ENCODE assay signal across 17 cellular contexts in the genomic region with DNA sequence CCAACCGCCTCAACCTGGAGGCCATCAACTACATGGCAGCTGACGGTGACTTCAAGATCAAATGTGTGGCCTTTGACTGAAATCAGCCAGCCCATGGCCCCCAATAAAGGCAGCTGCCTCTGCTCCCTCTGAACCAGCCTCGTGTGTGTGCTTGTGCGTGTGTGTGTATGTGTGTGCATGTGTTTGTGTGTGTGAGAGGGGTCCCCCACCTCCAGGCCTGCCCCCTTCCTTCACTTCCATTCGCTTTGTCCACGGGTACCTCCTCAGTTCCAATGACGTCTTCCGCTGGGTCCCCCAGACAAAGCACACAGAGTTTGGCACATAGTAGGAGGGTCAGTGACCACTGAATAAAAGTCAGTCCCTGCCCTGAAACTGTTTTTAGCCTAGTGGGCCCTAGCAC. TPM values are rescaled to one million over a fixed set of nuclear protein-coding genes. Genes with fewer than 3 reads are reported as not detected.
DNase-seq lines count a peak whose midpoint lies in the region; ATAC-seq, FAIRE-seq and TF ChIP-seq lines count a peak whose summit lies in the region.
"Had no signal": no experiment of that assay in that cellular context is flagged by ENCODE, and none has a peak within 500 bp of the region (broad histone marks: within the 10 kb centered on the region; RNA-seq: fewer than 3 reads in every experiment).

No MANE protein-coding gene starts in this region.

- DNase-seq in AG04450 (ENCODE audit: low read depth, low spot score) = no peak
- DNase-seq in astrocyte (ENCODE audit: low read depth) = no peak
- no peak for DNase-seq in natural killer cell
- DNase-seq in Right ventricle myocardium superior = no peak
- no peak for DNase-seq in mucosa of gallbladder (ENCODE audit: low spot score)
- no peak for DNase-seq in HUDEP-2 (lab: John Stamatoyannopoulos, UW; ENCODE audit: unreplicated experiment in 76 of 76)
- DNase-seq: BE2C, dermis blood vessel endothelial cell, esophagus squamous epithelium, heart right ventricle, NCI-H1048, NCI-H774 had no signal

- H3K27ac Mint-ChIP-seq in astrocyte (ENCODE audit: unreplicated experiment) = no peak overlapping the region
- peak overlapping the region; percentile 62 to 81 for H3K27ac Mint-ChIP-seq in natural killer cell

- H3K9me3 Mint-ChIP-seq in astrocyte (ENCODE audit: unreplicated experiment) (no peaks in the 10 kb centered on the region), natural killer cell (no peaks in the 10 kb centered on the region)

- no peaks in the 10 kb centered on the region; the same call in 1 of the 2 replicates for H3K9me3 ChIP-seq in AG04450 (ENCODE audit: control insufficient read depth, insufficient read depth, low read length)
- H3K9me3 ChIP-seq in HEK293 (ENCODE audit: control insufficient read depth, insufficient read depth, low read depth, low read length) = no peaks in the 10 kb centered on the region
- H3K9me3 ChIP-seq in astrocyte (ENCODE audit: insufficient read depth, low read depth, low read length) = no peaks in the 10 kb centered on the region
- H3K9me3 ChIP-seq: BE2C, esophagus squamous epithelium, heart right ventricle, prostate gland had no signal

- H3K4me3 ChIP-seq in AG04450 (ENCODE audit: low read depth, low read length) = peak overlapping the region; percentile 13; the same call in 1 of the 2 replicates
- no peak overlapping the region for H3K4me3 ChIP-seq in HEK293 (ENCODE audit: low read depth, low read length)
- no peak overlapping the region for H3K4me3 ChIP-seq in astrocyte (ENCODE audit: insufficient read depth, low read depth, low read length)
- H3K4me3 ChIP-seq: esophagus squamous epithelium, heart right ventricle, K562, prostate gland had no signal

- no peaks in the 10 kb centered on the region for H3K27me3 Mint-ChIP-seq in astrocyte (ENCODE audit: low read depth, unreplicated experiment)
- no peaks in the 10 kb centered on the region for H3K27me3 Mint-ChIP-seq in natural killer cell (ENCODE audit: low read depth in 2 of 2)

- peaks cover 28% of the 10 kb centered on the region for H3K79me2 ChIP-seq in astrocyte (ENCODE audit: insufficient read depth, low read length)

- H2AFZ ChIP-seq in astrocyte (ENCODE audit: low read depth, low read length) = no peak overlapping the region

- no peaks in the 10 kb centered on the region for H3K27me3 ChIP-seq in AG04450 (ENCODE audit: control insufficient read depth, insufficient read depth, low read length)
- H3K27me3 ChIP-seq in astrocyte (ENCODE audit: insufficient read depth, low read length) = no peaks in the 10 kb centered on the region
- H3K27me3 ChIP-seq: BE2C, esophagus squamous epithelium, heart right ventricle had no signal

- no peak overlapping the region for H3K4me3 Mint-ChIP-seq in astrocyte (ENCODE audit: unreplicated experiment)
- peak overlapping the region; percentile 21 for H3K4me3 Mint-ChIP-seq in natural killer cell

- CTCF ChIA-PET in AG04450 (lab: Charles Lee) = interaction anchor here (1.0 to 10.2 kb wide), 3 partner anchors 18 to 118 kb away, joined by 3 to 101 read pairs (median 13); no protein-coding TSS in a partner anchor
- CTCF ChIA-PET in HEK293 (lab: Yijun Ruan, JAX) = interaction anchor here (0.6 to 15.8 kb wide), 8 partner anchors 12 to 112 kb away, joined by 3 to 353 read pairs (median 5); a partner anchor contains a TSS

- POLR2A ChIA-PET in AG04450 (lab: Yijun Ruan, JAX) = interaction anchor here (0.7 to 4.1 kb wide), 5 partner anchors 16 to 71 kb away, joined by 3 to 38 read pairs (median 3); a partner anchor contains a TSS
- POLR2A ChIA-PET in HEK293 (lab: Yijun Ruan, JAX) = interaction anchor here (1.9 kb wide), 1 partner anchor 21 kb away, joined by 14 read pairs; a partner anchor contains a TSS

- H3K36me3 ChIP-seq in HEK293 (ENCODE audit: control insufficient read depth in 2 of 2, insufficient read depth in 1 of 2, low read length in 2 of 2) (no peaks in the 10 kb centered on the region), astrocyte (ENCODE audit: insufficient read depth, low read length) (peaks cover 17% of the 10 kb centered on the region)
- H3K36me3 ChIP-seq: BE2C, prostate gland had no signal

- H3K4me2 ChIP-seq in astrocyte (ENCODE audit: low read length) = peak overlapping the region; percentile 31

- H3K36me3 Mint-ChIP-seq in astrocyte (ENCODE audit: low read depth, unreplicated experiment) = peaks cover 2% of the 10 kb centered on the region
- H3K36me3 Mint-ChIP-seq in natural killer cell = no peaks in the 10 kb centered on the region

- no peak for ATAC-seq in natural killer cell
- no peak for ATAC-seq in Right ventricle myocardium superior (ENCODE audit: poor library complexity)
- no peak for ATAC-seq in HG03095 (IDR thresholded peaks at IDR 0.05; ENCODE audit: unreplicated experiment)
- ATAC-seq: heart right ventricle, K562 had no signal

- TF ChIP-seq CTCF in AG04450 (IDR thresholded peaks at IDR 0.05; ENCODE audit: low read depth, low read length) (no peak), HEK293 (tag by site-specific recombination; IDR thresholded peaks at IDR 0.05) (no peak), astrocyte (IDR thresholded peaks at IDR 0.05; ENCODE audit: insufficient read depth, low read depth, low read length) (no peak), natural killer cell (IDR thresholded peaks at IDR 0.05) (no peak)

- H3K4me1 ChIP-seq in HEK293 (ENCODE audit: control insufficient read depth, insufficient read depth, low read length) = peaks cover 9% of the 10 kb centered on the region
- peaks cover 25% of the 10 kb centered on the region for H3K4me1 ChIP-seq in astrocyte (ENCODE audit: insufficient read depth, low read length)

- H3K9ac ChIP-seq in astrocyte (ENCODE audit: low read length) = peak overlapping the region; percentile 4

- H4K20me1 ChIP-seq in astrocyte (ENCODE audit: insufficient read depth, low read length) = peaks cover 55% of the 10 kb centered on the region

- FAIRE-seq in astrocyte (lab: Jason Lieb, UNC) = no peak
- FAIRE-seq: GM18507, K562 had no signal

- peak overlapping the region; percentile 65 for H3K27ac ChIP-seq in AG04450 (ENCODE audit: low read depth, low read length)
- H3K27ac ChIP-seq in HEK293 (ENCODE audit: extremely low read depth, low read depth, low read length) = no peak overlapping the region
- H3K27ac ChIP-seq in astrocyte (ENCODE audit: low read depth, low read length) = no peak overlapping the region
- H3K27ac ChIP-seq: prostate gland had no signal

- intact Hi-C loops in natural killer cell (cut with micrococcal nuclease) = loop anchor here (5.0 kb wide), 1 partner anchor 72 kb away; a partner anchor contains a TSS
- intact Hi-C loops in Right ventricle myocardium superior (cut with DNase I) = no loop called here

- H3K4me1 Mint-ChIP-seq in astrocyte (ENCODE audit: low read depth, unreplicated experiment) (peaks cover 13% of the 10 kb centered on the region), natural killer cell (peaks cover 34 to 48% of the 10 kb centered on the region in 2 donors)

TF ChIP-seq in HEK293, 187 proteins besides CTCF, POLR2A, EP300 and RAD21 (continues in another document):
- TF ChIP-seq, protein P1, sequence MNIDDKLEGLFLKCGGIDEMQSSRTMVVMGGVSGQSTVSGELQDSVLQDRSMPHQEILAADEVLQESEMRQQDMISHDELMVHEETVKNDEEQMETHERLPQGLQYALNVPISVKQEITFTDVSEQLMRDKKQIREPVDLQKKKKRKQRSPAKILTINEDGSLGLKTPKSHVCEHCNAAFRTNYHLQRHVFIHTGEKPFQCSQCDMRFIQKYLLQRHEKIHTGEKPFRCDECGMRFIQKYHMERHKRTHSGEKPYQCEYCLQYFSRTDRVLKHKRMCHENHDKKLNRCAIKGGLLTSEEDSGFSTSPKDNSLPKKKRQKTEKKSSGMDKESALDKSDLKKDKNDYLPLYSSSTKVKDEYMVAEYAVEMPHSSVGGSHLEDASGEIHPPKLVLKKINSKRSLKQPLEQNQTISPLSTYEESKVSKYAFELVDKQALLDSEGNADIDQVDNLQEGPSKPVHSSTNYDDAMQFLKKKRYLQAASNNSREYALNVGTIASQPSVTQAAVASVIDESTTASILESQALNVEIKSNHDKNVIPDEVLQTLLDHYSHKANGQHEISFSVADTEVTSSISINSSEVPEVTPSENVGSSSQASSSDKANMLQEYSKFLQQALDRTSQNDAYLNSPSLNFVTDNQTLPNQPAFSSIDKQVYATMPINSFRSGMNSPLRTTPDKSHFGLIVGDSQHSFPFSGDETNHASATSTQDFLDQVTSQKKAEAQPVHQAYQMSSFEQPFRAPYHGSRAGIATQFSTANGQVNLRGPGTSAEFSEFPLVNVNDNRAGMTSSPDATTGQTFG (tag by site-specific recombination; IDR thresholded peaks at IDR 0.05; ENCODE audit: borderline replicate concordance) = no peak
- TF ChIP-seq MZF1 (tag by site-specific recombination; IDR thresholded peaks at IDR 0.05; ENCODE audit: borderline replicate concordance) (no peak), SP2 (tag by site-specific recombination; IDR thresholded peaks at IDR 0.05) (no peak)

RNA-seq across cellular contexts. Expression of a gene that starts 4.2 kb away (rescaled TPM):
- polyA plus RNA-seq in AG04450 (2011; rRNA removed) = 5,926 and 7,935 TPM in 2 replicates
- 3,546 and 5,412 TPM in 2 replicates for polyA minus RNA-seq in AG04450 (2011; rRNA and poly(A)+ RNA removed)
- 240 and 260 TPM in 2 replicates for total RNA-seq in astrocyte
- 100 to 1,000 TPM; 195 to 218 (median 214) TPM for total RNA-seq in natural killer cell
- total RNA-seq in Right ventricle myocardium superior = 1,068 TPM
- total RNA-seq in mucosa of gallbladder = 587 TPM

RNA-seq across cellular contexts. Expression of a gene that starts 6.5 kb away (rescaled TPM):
- polyA plus RNA-seq in AG04450 (2011; rRNA removed) = 10.4 and 11.8 TPM in 2 replicates
- 10.9 and 13.9 TPM in 2 replicates for polyA minus RNA-seq in AG04450 (2011; rRNA and poly(A)+ RNA removed)
- total RNA-seq in astrocyte (17.9 and 18.1 TPM in 2 replicates), natural killer cell (10 to 100 TPM; 28.0 to 45.1 (median 39.0) TPM), Right ventricle myocardium superior (14.3 TPM), mucosa of gallbladder (27.1 TPM)

RNA-seq across cellular contexts. Expression of a gene that starts 17.2 kb away (rescaled TPM):
- 37.0 and 76.4 TPM in 2 replicates for polyA plus RNA-seq in AG04450 (2011; rRNA removed)
- polyA minus RNA-seq in AG04450 (2011; rRNA and poly(A)+ RNA removed) = 78.8 and 114 TPM in 2 replicates
- total RNA-seq in astrocyte = 40.6 and 41.5 TPM in 2 replicates
- 10 to 100 TPM; 25.1 to 38.5 (median 25.8) TPM for total RNA-seq in natural killer cell
- 78.6 TPM for total RNA-seq in Right ventricle myocardium superior
- 119 TPM for total RNA-seq in mucosa of gallbladder

RNA-seq across cellular contexts. Expression of a gene that starts 21.1 kb away (rescaled TPM):
- polyA plus RNA-seq in AG04450 (2011; rRNA removed) = 11.7 and 17.7 TPM in 2 replicates
- polyA minus RNA-seq in AG04450 (2011; rRNA and poly(A)+ RNA removed) = 6.3 and 9.7 TPM in 2 replicates
- total RNA-seq in astrocyte (18.9 and 22.4 TPM in 2 replicates), natural killer cell (10 to 100 TPM in 2 of 3 donors, 1 to 10 TPM in 1; 8.3 to 14.2 (median 13.4) TPM), Right ventricle myocardium superior (17.6 TPM), mucosa of gallbladder (12.1 TPM)

RNA-seq across cellular contexts. Expression of a gene that starts 40.2 kb away (rescaled TPM):
- polyA plus RNA-seq in AG04450 (2011; rRNA removed) = 8.4 and 11.3 TPM in 2 replicates
- polyA minus RNA-seq in AG04450 (2011; rRNA and poly(A)+ RNA removed) = 12.8 and 14.4 TPM in 2 replicates
- 26.5 and 31.6 TPM in 2 replicates for total RNA-seq in astrocyte
- 100 to 1,000 TPM; 163 to 189 (median 163) TPM for total RNA-seq in natural killer cell
- total RNA-seq in Right ventricle myocardium superior = 1.9 TPM
- total RNA-seq in mucosa of gallbladder = 13.6 TPM
